ENCODE assay signal across 1 cellular context in the genomic region with DNA sequence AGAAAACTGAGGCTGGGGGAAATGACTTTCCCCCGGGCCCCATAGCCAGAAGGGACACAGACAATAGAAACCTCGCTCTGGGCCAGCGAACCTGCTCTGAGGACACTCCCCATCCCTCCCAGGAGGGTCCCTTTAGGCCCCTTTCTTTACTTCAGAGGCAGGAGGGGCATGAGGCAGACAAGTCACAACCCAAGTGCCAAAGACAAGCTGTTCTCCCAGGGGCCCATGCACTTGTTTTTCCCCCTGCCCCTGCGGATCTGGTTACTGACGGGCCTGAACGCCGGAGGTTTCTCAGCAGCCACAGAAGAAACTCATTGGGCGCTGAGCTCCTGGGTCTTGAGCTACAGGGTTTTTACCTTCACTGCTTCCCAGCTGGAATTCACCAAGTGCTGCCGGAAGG.
TF ChIP-seq lines count a peak whose summit lies in the region.

No MANE protein-coding gene starts in this region.

TF ChIP-seq in GM23338, 12 proteins besides CTCF, POLR2A, EP300 and RAD21 (continued from another document):
- TF ChIP-seq JUNB (IDR thresholded peaks at IDR 0.05; ENCODE audit: unreplicated experiment) (no peak), CREB1 (CRISPR knock-in tag; IDR thresholded peaks at IDR 0.05; ENCODE audit: low read depth) (no peak)
